Comparison of ENCODE assay signal across 9 cellular contexts in genomic region chr11:118194835-118195627, GRCh38. TPM values are rescaled to one million over a fixed set of nuclear protein-coding genes. Genes with fewer than 3 reads are reported as not detected.
A peak's percentile ranks its signal among the peaks of the same experiment; 100 is the strongest.
DNase-seq lines count a peak whose midpoint lies in the region; ATAC-seq, FAIRE-seq and TF ChIP-seq lines count a peak whose summit lies in the region.
"Had no signal": no experiment of that assay in that cellular context is flagged by ENCODE, and none has a peak within 500 bp of the region (broad histone marks: within the 10 kb centered on the region; RNA-seq: fewer than 3 reads in every experiment).

No MANE protein-coding gene starts in this region.

- H3K27me3 ChIP-seq in psoas muscle (ENCODE audit: insufficient read depth in 3 of 3, low read length in 2 of 3), result no peaks in the 10 kb centered on the region

- peak; percentile 95 to 98 (median 97) for ATAC-seq in psoas muscle
- ATAC-seq in HG03460 (IDR thresholded peaks at IDR 0.05; ENCODE audit: unreplicated experiment), result no peak

- POLR2A ChIA-PET in RWPE1 (lab: Yijun Ruan, JAX; ENCODE audit: low non-redundant PET), result interaction anchor here (0.6 to 0.7 kb wide), 2 partner anchors 43 to 377 kb away, joined by 4 to 5 read pairs; partner anchors contain the start of genes ARCN1 and SCN4B

- FAIRE-seq in urothelium cell line (lab: Jason Lieb, UNC), result no peak
- FAIRE-seq: endometrium had no signal

- no peak overlapping the region for H3K4me3 ChIP-seq in psoas muscle

- 14 to 19% (median 16%) methylated on average over 10 of the region's 10 CpGs for WGBS in psoas muscle, 3 donors

- H3K27ac ChIP-seq in RWPE1 (peak overlapping the region; percentile 62), psoas muscle (peak overlapping the region; percentile 66)

- H3K36me3 ChIP-seq in psoas muscle (ENCODE audit: insufficient read depth in 1 of 2, low read depth in 1 of 2), result no peaks in the 10 kb centered on the region

- H3K4me1 ChIP-seq in psoas muscle, result peaks cover 20% of the 10 kb centered on the region

- no peaks in the 10 kb centered on the region for H3K9me3 ChIP-seq in psoas muscle

- peak; percentile 60 for DNase-seq in GM04504 (ENCODE audit: low read depth)
- DNase-seq in RWPE1 (ENCODE audit: low spot score), result peak; percentile 86
- peak; percentile 88 for DNase-seq in globus pallidus (ENCODE audit: low spot score)
- DNase-seq in psoas muscle, result peak; percentile 84 to 91
- no peak for DNase-seq in GM20000 (ENCODE audit: low spot score)
- no peak for DNase-seq in urothelium cell line (ENCODE audit: low spot score)
- no peak for DNase-seq in NCI-H748 treated with DMSO at 0.1 percent for 48 hours (lab: John Stamatoyannopoulos, UW)

- CTCF ChIA-PET in RWPE1 (lab: Yijun Ruan, JAX), result interaction anchor here (0.6 to 1.3 kb wide), 3 partner anchors 19 to 96 kb away, joined by 3 to 6 read pairs (median 4); no protein-coding TSS in a partner anchor

- TF ChIP-seq CTCF in RWPE1 (conservative IDR thresholded peaks at IDR 0.05; ENCODE audit: low read depth) (no peak), psoas muscle (IDR thresholded peaks at IDR 0.05) (no peak), GM20000 (IDR thresholded peaks at IDR 0.05; ENCODE audit: extremely low read depth, missing control alignments) (no peak)

- intact Hi-C loops in psoas muscle (cut with DNase I), result loop anchor here (5.0 kb wide), 3 partner anchors 157 to 372 kb away; partner anchors contain the start of gene IFT46 (in 1 of the 2)

RNA-seq across cellular contexts. Expression of gene SCN2B, which starts 18.6 kb away (rescaled TPM):
- 1 to 10 TPM in 3 of 4 donors, under 1 TPM in 1; 0.40 to 6.6 (median 1.8) TPM for total RNA-seq in psoas muscle
- polyA plus RNA-seq in psoas muscle, result under 1 TPM; 0.09 to 0.51 (median 0.23) TPM

RNA-seq across cellular contexts. Expression of gene JAML, which starts 29.8 kb away (rescaled TPM):
- 1 to 10 TPM in 2 of 4 donors, under 1 TPM in 2; 0.48 to 1.8 (median 1.1) TPM for total RNA-seq in psoas muscle
- under 1 TPM; 0.21 to 0.36 (median 0.25) TPM for polyA plus RNA-seq in psoas muscle

RNA-seq across cellular contexts. Expression of gene SCN4B, which starts 42.4 kb away (rescaled TPM):
- 10 to 100 TPM in 1 of 4 donors, 1 to 10 TPM in 3; 5.1 to 15.1 (median 7.8) TPM for total RNA-seq in psoas muscle
- 1 to 10 TPM; 3.6 to 6.3 (median 4.1) TPM for polyA plus RNA-seq in psoas muscle

RNA-seq across cellular contexts. Expression of gene MPZL3, which starts 57.1 kb away (rescaled TPM):
- total RNA-seq in psoas muscle, result under 1 TPM; 0.22 to 0.97 (median 0.49) TPM
- under 1 TPM; 0.07 to 0.16 (median 0.13) TPM for polyA plus RNA-seq in psoas muscle

Comparison
In these comparisons a context has a peak if more than half of its experiments do, and no peak if none do; other contexts are left out.
1. DNase-seq: peak in GM04504 (single experiment), RWPE1 (single experiment), globus pallidus (single experiment) and psoas muscle (2 of 2); none in GM20000 (single experiment), urothelium cell line (single experiment) and NCI-H748 treated with DMSO at 0.1 percent for 48 hours (single experiment).